8 cellular contexts compared by ENCODE assay signal in the genomic region with DNA sequence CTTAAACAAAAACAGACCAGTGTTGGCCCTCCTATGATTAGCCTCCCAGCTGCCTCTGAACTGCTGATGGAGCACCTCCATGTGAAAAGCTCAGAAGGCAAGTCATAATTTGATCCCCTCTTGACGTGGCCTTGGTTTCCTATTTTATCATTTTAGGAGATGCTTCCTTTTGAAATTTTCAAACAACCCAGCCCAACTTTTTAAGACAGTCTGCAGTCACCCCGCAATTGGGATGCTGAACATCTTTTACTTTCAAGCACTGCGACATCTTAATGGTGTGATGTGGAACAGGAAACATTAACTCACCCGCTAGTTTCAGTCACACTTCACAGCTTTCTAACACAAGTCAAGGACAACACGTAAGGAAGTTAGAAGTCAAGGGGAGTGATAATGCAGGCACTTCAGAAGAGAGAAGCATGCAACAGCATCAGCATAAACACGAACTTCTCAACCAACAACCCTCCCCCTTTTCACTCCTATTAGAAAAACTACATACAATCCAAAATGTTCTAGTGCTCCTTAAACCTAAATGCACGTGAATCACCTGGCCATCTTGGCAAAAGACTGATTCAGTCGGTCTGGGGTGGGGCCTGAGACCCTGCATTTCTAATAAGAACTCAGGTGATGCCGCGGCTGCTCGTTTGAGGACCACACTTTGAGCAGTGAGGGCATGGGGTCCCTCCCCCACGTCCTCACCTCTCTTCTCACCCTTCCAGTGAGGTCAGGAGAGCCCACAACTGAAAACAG.
DNase-seq lines count a peak whose midpoint lies in the region; ATAC-seq and TF ChIP-seq lines count a peak whose summit lies in the region.

No MANE protein-coding gene starts in this region.

- peaks cover 42 to 98% (median 95%) of the 10 kb centered on the region in 7 donors for H3K4me1 Mint-ChIP-seq in naive thymus-derived CD4-positive, alpha-beta T cell

- H3K27me3 Mint-ChIP-seq in naive thymus-derived CD4-positive, alpha-beta T cell = peaks cover 0 to 46% (median 0%) of the 10 kb centered on the region in 5 donors

- intact Hi-C loops in naive thymus-derived CD4-positive, alpha-beta T cell (cut with micrococcal nuclease) = loop anchor here (1.0 to 2.0 kb wide), 4 partner anchors 10 to 34 kb away; no protein-coding TSS in a partner anchor
- intact Hi-C loops in left ventricle myocardium superior (cut with micrococcal nuclease) = no loop called here

- CTCF ChIA-PET in naive thymus-derived CD4-positive, alpha-beta T cell (lab: Charles Lee) = interaction anchor here (0.7 to 2.2 kb wide), 5 partner anchors 17 to 73 kb away, joined by 3 to 6 read pairs (median 3); no protein-coding TSS in a partner anchor

- H3K27me3 ChIP-seq in OCI-LY3 (ENCODE audit: low read depth, low read length) = peaks cover 77% of the 10 kb centered on the region
- H3K27me3 ChIP-seq in naive thymus-derived CD4-positive, alpha-beta T cell (ENCODE audit: control insufficient read depth in 2 of 2, insufficient read depth in 2 of 2, low read length in 2 of 2) = no peaks in the 10 kb centered on the region
- no peaks in the 10 kb centered on the region for H3K27me3 ChIP-seq in H7 (ENCODE audit: control insufficient read depth, insufficient read depth, low read length)

- H2AFZ ChIP-seq in OCI-LY3 (ENCODE audit: low read depth, low read length) = no peak overlapping the region

- H3K79me2 ChIP-seq in OCI-LY3 (ENCODE audit: low read length) = no peaks in the 10 kb centered on the region

- H3K4me2 ChIP-seq in OCI-LY3 (ENCODE audit: low read length) = peak overlapping the region; percentile 73

- no peaks in the 10 kb centered on the region for H3K9me3 Mint-ChIP-seq in naive thymus-derived CD4-positive, alpha-beta T cell

- peaks cover 6 to 45% (median 37%) of the 10 kb centered on the region in 5 donors for H3K36me3 Mint-ChIP-seq in naive thymus-derived CD4-positive, alpha-beta T cell

- H3K9ac ChIP-seq in OCI-LY3 (ENCODE audit: low read length) = no peak overlapping the region

- H3K4me3 ChIP-seq in OCI-LY3 (ENCODE audit: low read length) = peak overlapping the region; percentile 38
- peak overlapping the region; percentile 24 for H3K4me3 ChIP-seq in naive thymus-derived CD4-positive, alpha-beta T cell (ENCODE audit: low read length)
- H3K4me3 ChIP-seq in H7 (ENCODE audit: insufficient read depth, low read depth, low read length) = no peak overlapping the region

- no peak for TF ChIP-seq CTCF in OCI-LY3 (IDR thresholded peaks at IDR 0.05; ENCODE audit: low read depth, low read length)

- H3K36me3 ChIP-seq in OCI-LY3 (replicated peaks; ENCODE audit: low read depth, low read length) = no peaks in the 10 kb centered on the region
- peaks cover 0 to 3% (median 0%) of the 10 kb centered on the region in 3 experiments for H3K36me3 ChIP-seq in naive thymus-derived CD4-positive, alpha-beta T cell (ENCODE audit: control insufficient read depth in 2 of 3, insufficient read depth in 3 of 3, low read length in 3 of 3)
- no peaks in the 10 kb centered on the region for H3K36me3 ChIP-seq in H7 (replicated peaks; ENCODE audit: control insufficient read depth, insufficient read depth, low read length)

- no peak overlapping the region for H3K27ac ChIP-seq in OCI-LY3 (ENCODE audit: low read length)
- peak overlapping the region; percentile 73 for H3K27ac ChIP-seq in naive thymus-derived CD4-positive, alpha-beta T cell (ENCODE audit: low read depth, low read length)

- H4K20me1 ChIP-seq in OCI-LY3 (ENCODE audit: insufficient read depth, low read length) = 0 out of 2 replicates have a peak, but pooled peaks cover 9% of the 10 kb centered on the region

- DNase-seq in naive thymus-derived CD4-positive, alpha-beta T cell = peak in 8 of 9 donors; percentile 38 to 77 (median 64)
- DNase-seq in left ventricle myocardium superior (no peak), SKM-1 (lab: John Stamatoyannopoulos, UW; ENCODE audit: unreplicated experiment) (no peak), H7 (no peak), kidney glomerular epithelial cell (lab: John Stamatoyannopoulos, UW) (no peak)

- peaks cover 30% of the 10 kb centered on the region for H3K4me1 ChIP-seq in OCI-LY3 (ENCODE audit: low read length)
- H3K4me1 ChIP-seq in naive thymus-derived CD4-positive, alpha-beta T cell (ENCODE audit: control insufficient read depth in 2 of 2, insufficient read depth in 2 of 2, low read length in 2 of 2) = peaks cover 41 to 80% of the 10 kb centered on the region in 2 donors

- POLR2A ChIA-PET in naive thymus-derived CD4-positive, alpha-beta T cell (lab: Charles Lee) = interaction anchor here (0.8 to 20.0 kb wide), 8 partner anchors 10 to 70 kb away, joined by 3 to 356 read pairs (median 3); no protein-coding TSS in a partner anchor

- H3K9me3 ChIP-seq in OCI-LY3 (ENCODE audit: insufficient read depth, low read length) = no peaks in the 10 kb centered on the region
- H3K9me3 ChIP-seq in naive thymus-derived CD4-positive, alpha-beta T cell (ENCODE audit: control insufficient read depth in 2 of 3, low read length in 3 of 3) = no peaks in the 10 kb centered on the region

- peak overlapping the region; percentile 78 to 99 (median 98) for H3K27ac Mint-ChIP-seq in naive thymus-derived CD4-positive, alpha-beta T cell

- peak overlapping the region; percentile 46 to 85 (median 64) for H3K4me3 Mint-ChIP-seq in naive thymus-derived CD4-positive, alpha-beta T cell

- ATAC-seq in GM18519 (IDR thresholded peaks at IDR 0.05; ENCODE audit: low FRiP score, unreplicated experiment) (peak; percentile 93), HG02588 (IDR thresholded peaks at IDR 0.05; ENCODE audit: unreplicated experiment) (peak; percentile 83), left ventricle myocardium superior (no peak)
- ATAC-seq in naive thymus-derived CD4-positive, alpha-beta T cell = peak; percentile 90

Comparison
In these comparisons a context has a peak if more than half of its experiments do, and no peak if none do; other contexts are left out.
1. DNase-seq: peak in naive thymus-derived CD4-positive, alpha-beta T cell (8 of 9); none in left ventricle myocardium superior (single experiment), SKM-1 (single experiment), H7 (single experiment) and kidney glomerular epithelial cell (single experiment).